35 cellular contexts compared by ENCODE assay signal in genomic region chr18:55609426-55609825, GRCh38. TPM values are rescaled to one million over a fixed set of nuclear protein-coding genes. Genes with fewer than 3 reads are reported as not detected.
"Had no signal": no experiment of that assay in that cellular context is flagged by ENCODE, and none has a peak within 500 bp of the region (broad histone marks: within the 10 kb centered on the region; RNA-seq: fewer than 3 reads in every experiment).

No MANE protein-coding gene starts in this region.

- H3K27me3 ChIP-seq: adrenal gland, body of pancreas, brain microvascular endothelial cell, cardiac muscle cell had no signal

- H3K4me3 ChIP-seq: adrenal gland, body of pancreas, cardiac muscle cell had no signal

- ATAC-seq: activated CD8-positive, alpha-beta T cell treated with anti-CD3 and anti-CD28 coated beads for 36 hours; activated naive CD4-positive, alpha-beta T cell treated with anti-CD3 and anti-CD28 coated beads, Interleukin-2, amount 50 U/mL, for 72 hours; activated T-cell treated with anti-CD3 and anti-CD28 coated beads, Interleukin-2, amount 50 U/mL, for 4 hours; activated T-cell treated with anti-CD3 and anti-CD28 coated beads, Interleukin-2, amount 50 U/mL, for 72 hours; activated T-helper 17 cell treated with anti-CD3 and anti-CD28 coated beads, Interleukin-2, amount 50 U/mL, for 72 hours; body of pancreas had no signal

- H3K27ac ChIP-seq: adrenal gland, body of pancreas, brain microvascular endothelial cell, cardiac muscle cell, VCaP had no signal

- H3K4me1 ChIP-seq: adrenal gland, body of pancreas had no signal

- DNase-seq: activated B cell treated with CpG ODN at 0.5 μM for 24 hours; activated CD4-positive, alpha-beta memory T cell treated with anti-CD3 and anti-CD28 coated beads for 36 hours; activated CD4-positive, alpha-beta T cell treated with anti-CD3 and anti-CD28 coated beads for 4 hours; activated CD4-positive, alpha-beta T cell treated with anti-CD3 and anti-CD28 coated beads, Interleukin-2, amount 10 ng/mL, durations not matched to agents 24 days and 14 days; activated CD4-positive, alpha-beta T cell treated with anti-CD3 and anti-CD28 coated beads, Interleukin-2, amount 50 U/mL, for 1 hour; activated CD4-positive, alpha-beta T cell treated with anti-CD3 and anti-CD28 coated beads, Interleukin-2, amount 50 U/mL, for 4 hours; activated CD4-positive, CD25-positive, alpha-beta regulatory T cell treated with anti-CD3 and anti-CD28 coated beads, Interleukin-2, amount 50 U/mL, for 72 hours; activated CD8-positive, alpha-beta memory T cell treated with anti-CD3 and anti-CD28 coated beads, Interleukin-2, amount 50 U/mL, for 4 hours; activated CD8-positive, alpha-beta T cell treated with anti-CD3 and anti-CD28 coated beads for 36 hours; activated effector memory CD4-positive, alpha-beta T cell treated with anti-CD3 and anti-CD28 coated beads, Interleukin-2, amount 50 U/mL, for 16 hours; activated gamma-delta T cell treated with Interleukin-2 at 50 U/mL for 16 hours; activated naive CD4-positive, alpha-beta T cell; activated naive CD4-positive, alpha-beta T cell treated with anti-CD3 and anti-CD28 coated beads for 36 hours; activated naive CD4-positive, alpha-beta T cell treated with anti-CD3 and anti-CD28 coated beads, Interleukin-2, amount 50 U/mL, for 16 hours; activated naive CD8-positive, alpha-beta T cell treated with anti-CD3 and anti-CD28 coated beads for 36 hours; activated T-cell treated with anti-CD3 and anti-CD28 coated beads for 4 hours; activated T-cell treated with anti-CD3 and anti-CD28 coated beads, Interleukin-2, amount 50 U/mL, for 1 hour; activated T-cell treated with anti-CD3 and anti-CD28 coated beads, Interleukin-2, amount 50 U/mL, for 4 hours; activated T-cell treated with anti-CD3 and anti-CD28 coated beads, Interleukin-2, amount 50 U/mL, for 72 hours; adrenal gland; amniotic stem cell; aorta; body of pancreas; brain microvascular endothelial cell; caudate nucleus; cerebellar nuclear complex; T-helper 2 cell; T-helper 9 cell had no signal

- H3K36me3 ChIP-seq: adrenal gland, brain microvascular endothelial cell, cardiac muscle cell had no signal

- H3K9me3 ChIP-seq: adrenal gland, body of pancreas had no signal

- FAIRE-seq: astrocyte, bronchial epithelial cell, TTC549 had no signal

RNA-seq across cellular contexts. Expression of gene TCF4, which starts 21.4 kb away (rescaled TPM):
- total RNA-seq: activated CD4-positive, alpha-beta memory T cell treated with anti-CD3 and anti-CD28 coated beads for 36 hours had no signal
